ENCODE assay signal across 13 cellular contexts in genomic region chr3:187361835-187362234, GRCh38. TPM values are rescaled to one million over a fixed set of nuclear protein-coding genes. Genes with fewer than 3 reads are reported as not detected.
DNase-seq lines count a peak whose midpoint lies in the region; ATAC-seq and TF ChIP-seq lines count a peak whose summit lies in the region.
"Had no signal": no experiment of that assay in that cellular context is flagged by ENCODE, and none has a peak within 500 bp of the region (broad histone marks: within the 10 kb centered on the region; RNA-seq: fewer than 3 reads in every experiment).

No MANE protein-coding gene starts in this region.

- H3K4me1 ChIP-seq in left ventricle myocardium inferior = peaks cover 18% of the 10 kb centered on the region
- no peaks in the 10 kb centered on the region for H3K4me1 ChIP-seq in right cardiac atrium (ENCODE audit: control insufficient read depth, insufficient read depth, low read length)
- H3K4me1 ChIP-seq: parathyroid adenoma had no signal

- no peak overlapping the region for H3K4me3 ChIP-seq in left ventricle myocardium inferior
- no peak overlapping the region for H3K4me3 ChIP-seq in H7 (ENCODE audit: insufficient read depth, low read depth, low read length)
- no peak overlapping the region for H3K4me3 ChIP-seq in right cardiac atrium (ENCODE audit: low read length)

- in situ Hi-C loops in GM13976 (cut with MboI; ENCODE audit: low sequenced_read_pairs, unreplicated experiment) = no loop called here

- H3K36me3 ChIP-seq in left ventricle myocardium inferior (no peaks in the 10 kb centered on the region), H7 (replicated peaks; ENCODE audit: control insufficient read depth, insufficient read depth, low read length) (no peaks in the 10 kb centered on the region)

- TF ChIP-seq CTCF in left ventricle myocardium inferior (IDR thresholded peaks at IDR 0.05; ENCODE audit: borderline replicate concordance) (no peak), GM13976 (IDR thresholded peaks at IDR 0.05; ENCODE audit: borderline replicate concordance, control extremely low read depth, extremely low read depth, insufficient read depth, missing control alignments) (no peak)

- H3K9me3 ChIP-seq in left ventricle myocardium inferior (replicated peaks) = no peaks in the 10 kb centered on the region
- H3K9me3 ChIP-seq in right cardiac atrium (ENCODE audit: control insufficient read depth, low read length) = no peaks in the 10 kb centered on the region

- no peak for DNase-seq in left ventricle myocardium superior
- DNase-seq in left ventricle myocardium inferior = no peak
- peak; percentile 39 for DNase-seq in H7
- DNase-seq in right cardiac atrium = no peak
- no peak for DNase-seq in GM13976 (ENCODE audit: low spot score)
- no peak for DNase-seq in inferior parietal cortex (ENCODE audit: extremely low spot score)
- DNase-seq: effector memory CD4-positive, alpha-beta T cell; KG1; NCI-H1417; NCI-H226 had no signal

- WGBS in right cardiac atrium = 16% methylated on average over 2 of the region's 2 CpGs

- H3K27me3 ChIP-seq in left ventricle myocardium inferior (ENCODE audit: low read depth) (no peaks in the 10 kb centered on the region), H7 (ENCODE audit: control insufficient read depth, insufficient read depth, low read length) (no peaks in the 10 kb centered on the region), right cardiac atrium (ENCODE audit: control insufficient read depth, insufficient read depth) (no peaks in the 10 kb centered on the region)

- H3K27ac ChIP-seq in left ventricle myocardium inferior (replicated peaks) = no peak overlapping the region
- H3K27ac ChIP-seq in right cardiac atrium (ENCODE audit: low read length) = no peak overlapping the region
- H3K27ac ChIP-seq: parathyroid adenoma had no signal

- intact Hi-C loops in left ventricle myocardium superior (cut with micrococcal nuclease) = no loop called here
- intact Hi-C loops in left ventricle myocardium inferior (cut with micrococcal nuclease) = no loop called here
- intact Hi-C loops in right cardiac atrium (cut with DNase I) = no loop called here

- ATAC-seq in left ventricle myocardium superior = peak; percentile 68
- ATAC-seq in right cardiac atrium = peak; percentile 63 to 82
- no peak for ATAC-seq in GM18873 (IDR thresholded peaks at IDR 0.05; ENCODE audit: low FRiP score, unreplicated experiment)
- ATAC-seq in GM18520 (IDR thresholded peaks at IDR 0.05; ENCODE audit: unreplicated experiment) = no peak

RNA-seq across cellular contexts. Expression of gene RTP4, which starts 6.3 kb away (rescaled TPM):
- total RNA-seq in left ventricle myocardium superior (1.0 TPM), left ventricle myocardium inferior (0.93 TPM), right cardiac atrium (1 to 10 TPM; 1.3 to 2.5 (median 1.9) TPM)
- not detected in 2 replicates for total RNA-seq in H7 (2014; rRNA removed; shearing (Covaris generic))
- 1.9 TPM for polyA plus RNA-seq in right cardiac atrium

Comparison
In these comparisons a context has a peak if more than half of its experiments do, and no peak if none do; other contexts are left out.
1. ATAC-seq: peak in left ventricle myocardium superior (single experiment) and right cardiac atrium (2 of 2); none in GM18873 (single experiment) and GM18520 (single experiment).